In genomic region chr14:40682131-40682913, GRCh38 we compare ENCODE assay signal across 20 cellular contexts.
DNase-seq lines count a peak whose midpoint lies in the region; ATAC-seq and TF ChIP-seq lines count a peak whose summit lies in the region.
"Had no signal": no experiment of that assay in that cellular context is flagged by ENCODE, and none has a peak within 500 bp of the region (broad histone marks: within the 10 kb centered on the region; RNA-seq: fewer than 3 reads in every experiment).

No MANE protein-coding gene starts in this region.

- no peak overlapping the region for H3K4me3 ChIP-seq in OCI-LY1 (ENCODE audit: low read depth, low read length, poor library complexity, severe bottlenecking)
- H3K4me3 ChIP-seq in mesendoderm (ENCODE audit: low read length): no peak overlapping the region
- no peak overlapping the region for H3K4me3 ChIP-seq in HAP-1
- H3K4me3 ChIP-seq: BLaER1, PC-9 had no signal

- H3K27me3 ChIP-seq in OCI-LY1 (ENCODE audit: insufficient read depth, low read length): no peaks in the 10 kb centered on the region
- no peaks in the 10 kb centered on the region for H3K27me3 ChIP-seq in mesendoderm (ENCODE audit: insufficient read depth, low read length, poor library complexity)
- H3K27me3 ChIP-seq in HAP-1 (ENCODE audit: low read depth): no peaks in the 10 kb centered on the region
- H3K27me3 ChIP-seq: BLaER1 had no signal

- no peak overlapping the region for H2BK15ac ChIP-seq in mesendoderm (replicated peaks; ENCODE audit: low read depth)

- H2AFZ ChIP-seq in OCI-LY1 (ENCODE audit: low read length): peak overlapping the region; percentile 82
- H2AFZ ChIP-seq: PC-9 had no signal

- H2BK5ac ChIP-seq in mesendoderm (ENCODE audit: low read length): no peak overlapping the region

- H3K23ac ChIP-seq in mesendoderm (ENCODE audit: low read length): no peak overlapping the region

- H3K56ac ChIP-seq in mesendoderm (ENCODE audit: low read length): no peak overlapping the region

- ATAC-seq in HG03196 (IDR thresholded peaks at IDR 0.05; ENCODE audit: unreplicated experiment): no peak
- ATAC-seq: SK-N-SH treated with all-trans-retinoic acid at 6 μM for 48 hours had no signal

- H3K9me3 ChIP-seq in OCI-LY1 (ENCODE audit: low read length) (no peaks in the 10 kb centered on the region), HAP-1 (no peaks in the 10 kb centered on the region)
- H3K9me3 ChIP-seq: BLaER1 had no signal

- no CpG with 5 or more reads among the region's 3 CpGs for WGBS in mesendoderm (ENCODE audit: extremely low coverage, insufficient coverage, low lambda C conversion rate)

- H3K4me1 ChIP-seq in OCI-LY1 (ENCODE audit: insufficient read depth, low read length, severe bottlenecking): peaks cover 8% of the 10 kb centered on the region
- no peaks in the 10 kb centered on the region for H3K4me1 ChIP-seq in mesendoderm (ENCODE audit: control insufficient read depth, low read depth, low read length)
- H3K4me1 ChIP-seq in HAP-1: no peaks in the 10 kb centered on the region; the same call in none of the 2 replicates
- H3K4me1 ChIP-seq: BLaER1 had no signal

- no peaks in the 10 kb centered on the region for H4K20me1 ChIP-seq in OCI-LY1 (ENCODE audit: insufficient read depth, low read length)
- H4K20me1 ChIP-seq: BLaER1 had no signal

- no peak overlapping the region for H2BK120ac ChIP-seq in mesendoderm (ENCODE audit: low read depth, low read length)

- H3K79me1 ChIP-seq in mesendoderm (ENCODE audit: low read length): no peaks in the 10 kb centered on the region

- H2AK5ac ChIP-seq in mesendoderm (ENCODE audit: low read length): no peak overlapping the region

- no peak overlapping the region for H4K5ac ChIP-seq in mesendoderm (ENCODE audit: low read length)

- no peaks in the 10 kb centered on the region; the same call in 1 of the 2 replicates for H3K9me2 ChIP-seq in OCI-LY1 (ENCODE audit: low read depth, low read length)

- no peaks in the 10 kb centered on the region for H3K36me3 ChIP-seq in OCI-LY1 (ENCODE audit: insufficient read depth, low read length)
- no peaks in the 10 kb centered on the region for H3K36me3 ChIP-seq in mesendoderm (ENCODE audit: control insufficient read depth, insufficient read depth, low read length)
- no peaks in the 10 kb centered on the region for H3K36me3 ChIP-seq in HAP-1 (replicated peaks)
- H3K36me3 ChIP-seq: BLaER1 had no signal

- H3F3A ChIP-seq in OCI-LY1 (ENCODE audit: insufficient read depth, low read length): no peaks in the 10 kb centered on the region; the same call in 1 of the 2 replicates

- H3K79me2 ChIP-seq in OCI-LY1 (ENCODE audit: insufficient read depth, low read length) (no peaks in the 10 kb centered on the region), mesendoderm (ENCODE audit: control insufficient read depth, insufficient read depth, low read length) (no peaks in the 10 kb centered on the region)

- in situ Hi-C loops in HAP-1 (cut with MboI; ENCODE audit: low sequenced_read_pairs): no loop called here

- H3K4me2 ChIP-seq in OCI-LY1 (ENCODE audit: low read length) (no peak overlapping the region), mesendoderm (ENCODE audit: low read length) (no peak overlapping the region)
- H3K4me2 ChIP-seq: BLaER1, PC-9 had no signal

- no peak overlapping the region for H3K4ac ChIP-seq in mesendoderm (ENCODE audit: low read depth, low read length)

- no peak for TF ChIP-seq CTCF in OCI-LY1 (IDR thresholded peaks at IDR 0.05; ENCODE audit: low read length)

- peak overlapping the region; percentile 0 for H3K18ac ChIP-seq in mesendoderm (ENCODE audit: low read length)

- H4K8ac ChIP-seq in mesendoderm (ENCODE audit: low read depth, low read length): no peak overlapping the region

- H3K27ac ChIP-seq in OCI-LY1 (ENCODE audit: low read depth, low read length, poor library complexity, severe bottlenecking) (no peak overlapping the region), mesendoderm (ENCODE audit: low read depth, low read length) (no peak overlapping the region)
- H3K27ac ChIP-seq: BLaER1, PC-9 had no signal

- DNase-seq in ecto neural progenitor cell (ENCODE audit: low spot score) (peak; percentile 48), mesendoderm (peak; percentile 60), SKM-1 (lab: John Stamatoyannopoulos, UW; ENCODE audit: unreplicated experiment) (no peak), HAP-1 (ENCODE audit: low spot score in 2 of 2) (no peak), NCI-H2081 treated with DMSO at 0.1 percent for 48 hours (lab: John Stamatoyannopoulos, UW) (no peak)
- DNase-seq: CD4-positive, alpha-beta T cell; COR-L47; DMS79; HCEC 1CT; MV-4-11; NCI-H1105 treated with DMSO at 0.1 percent for 48 hours; NCI-H2029 treated with DMSO at 0.1 percent for 48 hours; NCI-H446; NCI-H526; PC-9; SIG-M5 had no signal

- no peak overlapping the region for H3K9ac ChIP-seq in OCI-LY1 (ENCODE audit: low read length)
- H3K9ac ChIP-seq in mesendoderm (ENCODE audit: low read length): no peak overlapping the region
- H3K9ac ChIP-seq: BLaER1 had no signal

Comparison
In these comparisons a context has a peak if more than half of its experiments do, and no peak if none do; other contexts are left out.
1. DNase-seq: peak in ecto neural progenitor cell (single experiment) and mesendoderm (single experiment); none in SKM-1 (single experiment), HAP-1 (0 of 2) and NCI-H2081 treated with DMSO at 0.1 percent for 48 hours (single experiment).